12 cellular contexts compared by ENCODE assay signal in the genomic region with DNA sequence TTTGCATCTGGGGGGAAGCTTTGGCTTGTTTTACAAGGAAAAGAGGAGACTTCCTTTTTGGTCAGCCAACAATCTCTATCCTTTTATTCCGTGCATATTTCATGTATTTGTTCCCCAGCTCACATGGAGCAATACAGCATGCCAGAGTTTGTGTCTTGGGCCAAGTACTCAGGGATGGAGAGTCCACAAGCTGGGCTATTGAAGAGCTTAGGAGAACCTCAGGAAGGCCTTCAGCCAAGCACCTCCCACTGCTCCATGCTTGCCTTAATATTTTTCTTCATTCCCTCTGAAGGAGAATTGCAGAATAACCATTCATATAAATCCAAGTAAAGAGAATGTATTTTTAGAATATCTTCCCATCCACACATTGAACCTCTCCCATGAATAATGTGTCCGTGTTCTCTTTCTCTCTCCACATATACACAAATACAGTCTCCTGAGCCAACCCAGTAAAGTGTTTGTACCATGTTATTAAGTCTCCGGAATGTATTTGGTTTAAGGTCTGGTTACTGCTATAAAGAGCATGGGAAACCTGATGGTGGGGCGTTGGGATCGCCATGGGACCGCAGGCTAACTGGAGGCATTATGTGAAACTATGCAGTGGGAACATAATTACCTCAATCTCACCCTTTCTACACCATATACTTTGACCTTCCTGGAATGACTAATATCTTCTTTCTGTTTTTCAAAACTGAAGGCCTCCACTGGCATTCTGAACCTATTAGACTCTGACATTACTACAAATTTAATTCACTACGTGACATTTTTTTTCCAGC. TPM values are rescaled to one million over a fixed set of nuclear protein-coding genes. Genes with fewer than 3 reads are reported as not detected.
DNase-seq lines count a peak whose midpoint lies in the region; ATAC-seq, FAIRE-seq and TF ChIP-seq lines count a peak whose summit lies in the region.
"Had no signal": no experiment of that assay in that cellular context is flagged by ENCODE, and none has a peak within 500 bp of the region (broad histone marks: within the 10 kb centered on the region; RNA-seq: fewer than 3 reads in every experiment).

No MANE protein-coding gene starts in this region.

- TF ChIP-seq CTCF in IMR-90 (conservative IDR thresholded peaks at IDR 0.05; ENCODE audit: low read depth, low read length) (no peak), endothelial cell of umbilical vein (IDR thresholded peaks at IDR 0.05; ENCODE audit: extremely low read depth in 1 of 2, insufficient read depth in 1 of 2, low read depth in 1 of 2, low read length in 2 of 2) (no peak), tibial artery (IDR thresholded peaks at IDR 0.05) (no peak)

- H3K9me1 ChIP-seq in IMR-90 (ENCODE audit: insufficient read depth, low read length) (no peaks in the 10 kb centered on the region; the same call in 1 of the 2 replicates), endothelial cell of umbilical vein (replicated peaks; ENCODE audit: control insufficient read depth, extremely low read depth, insufficient read depth, low read length) (peaks cover 2% of the 10 kb centered on the region)

- H3K79me2 ChIP-seq in endothelial cell of umbilical vein (ENCODE audit: control insufficient read depth, insufficient read depth, low read length): peaks cover 80% of the 10 kb centered on the region

- H2AK5ac ChIP-seq in IMR-90 (ENCODE audit: low read depth, low read length) (no peak overlapping the region; the same call in 1 of the 2 replicates), mesenchymal stem cell (ENCODE audit: low read length, severe bottlenecking) (no peak overlapping the region)

- H4K91ac ChIP-seq in IMR-90 (ENCODE audit: insufficient read depth, low read depth, low read length) (peak overlapping the region; percentile 50; the same call in 1 of the 2 replicates), mesenchymal stem cell (ENCODE audit: low read length) (no peak overlapping the region)

- in situ Hi-C loops in IMR-90 (cut with MboI; ENCODE audit: low sequenced_read_pairs): no loop called here

- dilution Hi-C loops in IMR-90 (cut with HindIII; ENCODE audit: low sequenced_read_pairs, unreplicated experiment) (no loop called here), endothelial cell of umbilical vein (cut with MboI; ENCODE audit: extremely low pct_ligation_motif_present, low sequenced_read_pairs) (no loop called here)

- DNase-seq in IMR-90: peak; percentile 79
- peak; percentile 81 for DNase-seq in endothelial cell of umbilical vein (ENCODE audit: low read depth, low spot score)
- DNase-seq in mesenchymal stem cell: peak; percentile 51
- peak; percentile 85 to 87 for DNase-seq in tibial artery
- no peak for DNase-seq in NCI-H1436 (lab: John Stamatoyannopoulos, UW)
- DNase-seq in effector memory CD8-positive, alpha-beta T cell: no peak
- no peak for DNase-seq in posterior vena cava (ENCODE audit: low spot score)
- DNase-seq: effector memory CD4-positive, alpha-beta T cell; stimulated activated CD4-positive, alpha-beta T cell treated with anti-CD3 and anti-CD28 coated beads, Interleukin-2, amount 100 ng/mL, for 48 hours; T-cell had no signal

- intact Hi-C loops in IMR-90 (cut with micrococcal nuclease) (loop anchor here (1.0 to 5.0 kb wide), 2 partner anchors 18 to 34 kb away; no protein-coding TSS in a partner anchor), endothelial cell of umbilical vein (cut with micrococcal nuclease) (loop anchor here (1.0 to 5.0 kb wide), 3 partner anchors 15 to 121 kb away; no protein-coding TSS in a partner anchor), tibial artery (cut with DNase I; ENCODE audit: low total_unique reads) (loop anchor here (10.0 kb wide), 1 partner anchor 47 kb away; no protein-coding TSS in a partner anchor), posterior vena cava (cut with DNase I) (no loop called here)

- H3K27ac ChIP-seq in IMR-90 (ENCODE audit: insufficient read depth, low read length) (peak overlapping the region; percentile 44; the same call in 1 of the 2 replicates), endothelial cell of umbilical vein (ENCODE audit: insufficient read depth, low read depth, low read length) (peak overlapping the region; percentile 81), mesenchymal stem cell (ENCODE audit: low read length, poor library complexity, severe bottlenecking) (no peak overlapping the region), tibial artery (peak overlapping the region; percentile 64 to 98)

- no CpG with 5 or more reads among the region's 7 CpGs for WGBS in IMR-90 (ENCODE audit: extremely low coverage in 2 of 2, insufficient read length in 1 of 2), 2 experiments
- WGBS in mesenchymal stem cell: 89% methylated on average over 4 of the region's 7 CpGs

- H3K4me1 ChIP-seq in IMR-90 (ENCODE audit: control insufficient read depth, insufficient read depth, low read length) (peaks cover 9% of the 10 kb centered on the region), endothelial cell of umbilical vein (ENCODE audit: control insufficient read depth, extremely low read depth, insufficient read depth, low read length) (peaks cover 56% of the 10 kb centered on the region), mesenchymal stem cell (ENCODE audit: control insufficient read depth, insufficient read depth, low read depth, low read length) (peaks cover 7% of the 10 kb centered on the region), tibial artery (peaks cover 0 to 68% (median 20%) of the 10 kb centered on the region in 4 donors)

- peak overlapping the region; percentile 92 for H3K4me2 ChIP-seq in IMR-90 (ENCODE audit: low read depth, low read length)
- H3K4me2 ChIP-seq in endothelial cell of umbilical vein (ENCODE audit: insufficient read depth, low read length): peak overlapping the region; percentile 94
- no peak overlapping the region for H3K4me2 ChIP-seq in mesenchymal stem cell (ENCODE audit: low read length, poor library complexity, severe bottlenecking)

- BruUV-seq in IMR-90 (replicated peaks; lab: Mats Ljungman, UMichigan) (no TSS peak), endothelial cell of umbilical vein (replicated peaks; lab: Mats Ljungman, UMichigan) (no TSS peak)

- peaks cover 16 to 18% of the 10 kb centered on the region in 2 donors for H3K4me1 Mint-ChIP-seq in effector memory CD8-positive, alpha-beta T cell (ENCODE audit: low read depth in 2 of 2)

- CTCF ChIA-PET in IMR-90 (lab: Yijun Ruan, JAX): no interaction called here
- CTCF ChIA-PET in endothelial cell of umbilical vein (lab: Charles Lee): interaction anchor here (1.2 to 5.2 kb wide), 2 partner anchors 60 to 71 kb away, joined by 3 to 49 read pairs; no protein-coding TSS in a partner anchor

- H4K5ac ChIP-seq in IMR-90 (ENCODE audit: low read depth, low read length): peak overlapping the region; percentile 72

- no peak overlapping the region; a peak in 1 of 4 replicates for H4K8ac ChIP-seq in IMR-90 (ENCODE audit: low read depth in 2 of 2, low read length in 2 of 2)
- no peak overlapping the region for H4K8ac ChIP-seq in mesenchymal stem cell (ENCODE audit: low read length)

- no peak overlapping the region for H2BK12ac ChIP-seq in mesenchymal stem cell (ENCODE audit: low read length in 2 of 2)

- no peak overlapping the region for H2AK9ac ChIP-seq in IMR-90 (replicated peaks; ENCODE audit: low read depth, low read length, poor library complexity)

- H2BK120ac ChIP-seq in IMR-90 (ENCODE audit: low read depth, low read length) (0 out of 2 replicates have a peak overlapping the region, but pooled peaks have one; percentile 20), mesenchymal stem cell (ENCODE audit: low read depth, low read length) (no peak overlapping the region)

- H3K27me3 Mint-ChIP-seq in effector memory CD8-positive, alpha-beta T cell: peaks cover 66 to 89% of the 10 kb centered on the region in 2 donors

- H3K23ac ChIP-seq in IMR-90 (ENCODE audit: low read depth, low read length) (peak overlapping the region; percentile 6; the same call in 1 of the 2 replicates), mesenchymal stem cell (ENCODE audit: low read length in 2 of 2) (no peak overlapping the region)

- H3K4me3 Mint-ChIP-seq in effector memory CD8-positive, alpha-beta T cell: no peak overlapping the region
- H3K4me3 Mint-ChIP-seq: T-cell had no signal

- peak overlapping the region; percentile 71; the same call in 1 of the 3 replicates for H2BK15ac ChIP-seq in IMR-90 (ENCODE audit: low read depth, low read length)
- H2BK15ac ChIP-seq in mesenchymal stem cell (ENCODE audit: low read depth, poor library complexity, severe bottlenecking): no peak overlapping the region

- peak; percentile 13; the same call in 1 of the 2 replicates for ATAC-seq in IMR-90 (ENCODE audit: low read depth)
- ATAC-seq in HG02885 (IDR thresholded peaks at IDR 0.05; ENCODE audit: poor library complexity, unreplicated experiment): no peak
- no peak for ATAC-seq in effector memory CD8-positive, alpha-beta T cell (replicated peaks)
- ATAC-seq: HCT116, T-cell had no signal

- no peak for TF ChIP-seq POLR2A in IMR-90 (IDR thresholded peaks at IDR 0.05; ENCODE audit: low read depth, low read length)
- no peak for TF ChIP-seq POLR2A in endothelial cell of umbilical vein (IDR thresholded peaks at IDR 0.05; ENCODE audit: low read depth, low read length)

- FAIRE-seq in endothelial cell of umbilical vein (lab: Jason Lieb, UNC): no peak

- peaks cover 7% of the 10 kb centered on the region; the same call in 1 of the 2 replicates for H3K36me3 ChIP-seq in IMR-90 (ENCODE audit: control insufficient read depth, insufficient read depth, low read length)
- peaks cover 9 to 16% of the 10 kb centered on the region in 2 experiments for H3K36me3 ChIP-seq in endothelial cell of umbilical vein (ENCODE audit: control insufficient read depth in 2 of 2, extremely low read depth in 1 of 2, insufficient read depth in 2 of 2, low read length in 2 of 2)
- H3K36me3 ChIP-seq in mesenchymal stem cell (ENCODE audit: control insufficient read depth in 1 of 2, insufficient read depth in 2 of 2, low read depth in 1 of 2, low read length in 2 of 2): peaks cover 0 to 29% of the 10 kb centered on the region in 2 experiments
- H3K36me3 ChIP-seq in tibial artery: no peaks in the 10 kb centered on the region

- peak overlapping the region; percentile 22 for H2BK5ac ChIP-seq in IMR-90 (ENCODE audit: low read depth, low read length, poor library complexity, severe bottlenecking)
- H2BK5ac ChIP-seq in mesenchymal stem cell (ENCODE audit: low read depth, low read length, poor library complexity, severe bottlenecking): no peak overlapping the region

- H2BK20ac ChIP-seq in IMR-90 (ENCODE audit: low read depth, low read length): peak overlapping the region; percentile 2; the same call in 1 of the 2 replicates

- no peaks in the 10 kb centered on the region for H4K20me1 ChIP-seq in IMR-90 (ENCODE audit: insufficient read depth, low read length)
- no peaks in the 10 kb centered on the region for H4K20me1 ChIP-seq in endothelial cell of umbilical vein (replicated peaks; ENCODE audit: control insufficient read depth, extremely low read depth, insufficient read depth, low read length)

- H3K9me3 Mint-ChIP-seq in effector memory CD8-positive, alpha-beta T cell: no peaks in the 10 kb centered on the region
- H3K9me3 Mint-ChIP-seq: T-cell had no signal

- H3K9me3 ChIP-seq in IMR-90 (ENCODE audit: control insufficient read depth, insufficient read depth, low read length): no peaks in the 10 kb centered on the region
- no peaks in the 10 kb centered on the region for H3K9me3 ChIP-seq in endothelial cell of umbilical vein (replicated peaks; ENCODE audit: control insufficient read depth, insufficient read depth, low read length)
- no peaks in the 10 kb centered on the region for H3K9me3 ChIP-seq in mesenchymal stem cell (ENCODE audit: control insufficient read depth, low read length)
- H3K9me3 ChIP-seq in tibial artery: no peaks in the 10 kb centered on the region

- H2AFZ ChIP-seq in IMR-90 (replicated peaks; ENCODE audit: low read length, poor library complexity) (no peak overlapping the region), endothelial cell of umbilical vein (ENCODE audit: low read depth, low read length) (no peak overlapping the region), mesenchymal stem cell (ENCODE audit: low read depth, low read length) (no peak overlapping the region)

- no peak overlapping the region for H3K56ac ChIP-seq in IMR-90 (ENCODE audit: extremely low read depth, insufficient read depth, low read length)

- H3K4ac ChIP-seq in IMR-90 (ENCODE audit: low read depth, low read length) (no peak overlapping the region; the same call in 1 of the 2 replicates), mesenchymal stem cell (ENCODE audit: low read depth in 1 of 2, low read length in 2 of 2) (no peak overlapping the region)

- peak overlapping the region; percentile 30; the same call in 1 of the 2 replicates for H3K9ac ChIP-seq in IMR-90 (ENCODE audit: low read depth, low read length)
- H3K9ac ChIP-seq in endothelial cell of umbilical vein (replicated peaks; ENCODE audit: extremely low read depth, insufficient read depth, low read length): peak overlapping the region; percentile 98
- peak overlapping the region; percentile 96 for H3K9ac ChIP-seq in mesenchymal stem cell (ENCODE audit: low read length)

- no peak for TF ChIP-seq RAD21 in IMR-90 (IDR thresholded peaks at IDR 0.05; ENCODE audit: low read length)

- H3K4me3 ChIP-seq in IMR-90 (ENCODE audit: insufficient read depth, low read depth, low read length) (peak overlapping the region; percentile 89), endothelial cell of umbilical vein (replicated peaks in 1 of 3; ENCODE audit: insufficient read depth in 1 of 3, low read depth in 1 of 3, low read length in 3 of 3) (peak overlapping the region; percentile 91 to 94 (median 94)), mesenchymal stem cell (ENCODE audit: insufficient read depth in 1 of 2, low read depth in 1 of 2, low read length in 2 of 2) (peak overlapping the region in 1 of 2 experiments; percentile 97), tibial artery (peak overlapping the region; percentile 78 to 86)

- H3K79me1 ChIP-seq in IMR-90 (ENCODE audit: low read depth in 1 of 2, low read length in 2 of 2) (peaks cover 5 to 19% of the 10 kb centered on the region in 2 experiments), mesenchymal stem cell (replicated peaks; ENCODE audit: low read length, poor library complexity, severe bottlenecking) (no peaks in the 10 kb centered on the region)

- H3K27ac Mint-ChIP-seq in effector memory CD8-positive, alpha-beta T cell: no peak overlapping the region
- H3K27ac Mint-ChIP-seq: T-cell had no signal

- H3K18ac ChIP-seq in IMR-90 (ENCODE audit: low read depth, low read length): peak overlapping the region; percentile 39
- no peak overlapping the region for H3K18ac ChIP-seq in mesenchymal stem cell (ENCODE audit: low read depth in 1 of 2, low read length in 2 of 2)

- H3K14ac ChIP-seq in IMR-90 (replicated peaks; ENCODE audit: low read depth, low read length) (no peak overlapping the region; the same call in 1 of the 2 replicates), mesenchymal stem cell (ENCODE audit: low read length in 2 of 2) (no peak overlapping the region)

- POLR2A ChIA-PET in IMR-90 (lab: Charles Lee; ENCODE audit: unreplicated experiment): no interaction called here
- POLR2A ChIA-PET in endothelial cell of umbilical vein (lab: Charles Lee): interaction anchor here (3.3 kb wide), 1 partner anchor 18 kb away, joined by 23 read pairs; no protein-coding TSS in a partner anchor

- H3K27me3 ChIP-seq in IMR-90 (ENCODE audit: control insufficient read depth, insufficient read depth, low read length) (no peaks in the 10 kb centered on the region), endothelial cell of umbilical vein (ENCODE audit: control insufficient read depth in 2 of 2, insufficient read depth in 2 of 2, low read length in 2 of 2) (no peaks in the 10 kb centered on the region), mesenchymal stem cell (ENCODE audit: control insufficient read depth in 1 of 2, insufficient read depth in 1 of 2, low read length in 2 of 2) (no peaks in the 10 kb centered on the region), tibial artery (no peaks in the 10 kb centered on the region)

- H3K36me3 Mint-ChIP-seq in effector memory CD8-positive, alpha-beta T cell (ENCODE audit: insufficient read depth): no peaks in the 10 kb centered on the region
- H3K36me3 Mint-ChIP-seq: T-cell had no signal

RNA-seq across cellular contexts. Expression of a gene that starts 3.0 kb away (rescaled TPM):
- total RNA-seq in IMR-90 (2012; rRNA removed) (29.7 and 35.8 TPM in 2 replicates), endothelial cell of umbilical vein (629 TPM in 2 replicates), posterior vena cava (100 to 1,000 TPM; 189 to 248 TPM)
- polyA plus RNA-seq in IMR-90 (2012; rRNA removed) (28.9 and 33.9 TPM in 2 replicates), endothelial cell of umbilical vein (370 and 384 TPM in 2 replicates)
- polyA plus RNA-seq in IMR-90 (2012; cell fraction: cytosol; rRNA removed): 51.0 and 61.1 TPM in 2 replicates
- polyA plus RNA-seq in IMR-90 (2012; cell fraction: nucleus; rRNA removed; ENCODE audit: low replicate concordance): 36.2 and 63.2 TPM in 2 replicates
- 215 and 257 TPM in 2 replicates for polyA plus RNA-seq in endothelial cell of umbilical vein (2011; cell fraction: cytosol; rRNA removed)
- polyA plus RNA-seq in endothelial cell of umbilical vein (2011; cell fraction: nucleus; rRNA removed): 1,231 and 1,345 TPM in 2 replicates
- 367 and 381 TPM in 2 replicates for polyA plus RNA-seq in endothelial cell of umbilical vein (2012)
- polyA minus RNA-seq in endothelial cell of umbilical vein: 1,043 and 1,135 TPM in 2 replicates
- not detected for polyA minus RNA-seq in endothelial cell of umbilical vein (2011; cell fraction: cytosol; rRNA and poly(A)+ RNA removed)
- polyA minus RNA-seq in endothelial cell of umbilical vein (2011; cell fraction: nucleus; rRNA and poly(A)+ RNA removed): 1,955 and 2,229 TPM in 2 replicates
- 51.1 TPM for polyA plus RNA-seq in mesenchymal stem cell (2013, experiment 1 of 2)
- 47.5 TPM for polyA plus RNA-seq in mesenchymal stem cell (2013, experiment 2 of 2)

Comparison
In these comparisons a context has a peak if more than half of its experiments do, and no peak if none do; other contexts are left out.
1. DNase-seq: peak in IMR-90 (single experiment), endothelial cell of umbilical vein (single experiment), mesenchymal stem cell (single experiment) and tibial artery (2 of 2); none in NCI-H1436 (single experiment), effector memory CD8-positive, alpha-beta T cell (0 of 3) and posterior vena cava (single experiment).
2. H3K9ac ChIP-seq: peak in every context shown above with its lines; median percentile 98 in endothelial cell of umbilical vein; 96 in mesenchymal stem cell; 30 in IMR-90.
3. intact Hi-C loops: an anchor here in IMR-90 (1.0 to 5.0 kb wide), endothelial cell of umbilical vein (1.0 to 5.0 kb wide) and tibial artery (10.0 kb wide); none called in posterior vena cava.